ENCODE assay signal across 22 cellular contexts in the genomic region with DNA sequence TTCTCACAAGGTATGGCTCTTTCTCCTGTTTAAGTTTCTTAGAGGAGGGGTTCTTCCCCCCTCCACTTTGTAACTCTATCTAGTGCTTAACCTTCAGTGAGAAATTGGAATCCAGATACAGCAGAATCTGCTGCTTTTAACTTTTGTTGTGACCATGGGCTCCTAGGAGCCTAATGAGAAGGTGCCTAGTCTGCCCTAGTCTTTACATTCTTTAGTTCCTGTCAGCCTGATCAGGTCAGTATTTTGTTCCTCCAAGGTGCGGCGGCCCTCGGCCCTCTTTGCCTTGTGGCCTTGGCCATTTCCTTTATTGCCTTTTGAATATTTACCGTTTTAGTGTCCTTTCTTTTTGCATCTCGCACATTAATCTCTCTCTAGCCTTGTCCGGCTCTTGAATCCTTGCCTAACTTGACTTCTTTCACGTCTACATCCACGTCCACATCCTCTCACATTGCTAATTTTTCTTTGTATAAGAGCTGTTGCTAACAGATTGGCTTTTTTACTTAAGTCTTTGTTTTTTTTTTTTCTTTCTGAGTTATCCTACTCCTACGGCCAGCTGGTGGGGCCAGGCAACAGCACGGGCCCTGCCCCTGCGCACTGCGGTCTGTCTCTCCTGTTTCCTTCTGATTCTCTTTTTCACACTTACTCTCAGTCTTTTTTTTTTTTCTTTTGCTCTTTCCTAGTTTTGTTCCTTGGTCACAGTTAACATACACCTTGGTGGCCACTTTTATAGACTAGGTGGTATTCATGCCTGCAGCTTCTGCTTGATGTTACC.
"Had no signal": no experiment of that assay in that cellular context is flagged by ENCODE, and none has a peak within 500 bp of the region (broad histone marks: within the 10 kb centered on the region; RNA-seq: fewer than 3 reads in every experiment).

No MANE protein-coding gene starts in this region.

- H3K4me3 Mint-ChIP-seq: natural killer cell; stimulated activated naive CD8-positive, alpha-beta T cell treated with anti-CD3 and anti-CD28 coated beads, Interleukin-15, amount 100 ng/mL, for 72 hours had no signal

- H3K27me3 Mint-ChIP-seq: stimulated activated naive CD8-positive, alpha-beta T cell treated with anti-CD3 and anti-CD28 coated beads, Interleukin-15, amount 100 ng/mL, for 72 hours had no signal

- H3K36me3 Mint-ChIP-seq: natural killer cell had no signal

- H3K27ac Mint-ChIP-seq: stimulated activated naive CD8-positive, alpha-beta T cell treated with anti-CD3 and anti-CD28 coated beads, Interleukin-15, amount 100 ng/mL, for 72 hours had no signal

- H3K79me2 ChIP-seq: parathyroid adenoma had no signal

- H3K27me3 ChIP-seq: dorsolateral prefrontal cortex, gastrocnemius medialis, left lung, neutrophil, right atrium auricular region, sigmoid colon, suprapubic skin, transverse colon, upper lobe of right lung, uterus had no signal

- H3K9me3 Mint-ChIP-seq: natural killer cell; stimulated activated naive CD8-positive, alpha-beta T cell treated with anti-CD3 and anti-CD28 coated beads, Interleukin-15, amount 100 ng/mL, for 72 hours had no signal

- H3K4me1 ChIP-seq: left lung, parathyroid adenoma, prostate gland, right atrium auricular region, sigmoid colon, suprapubic skin, upper lobe of right lung, uterus had no signal

- H3K36me3 ChIP-seq: gastrocnemius medialis, left lung, neutrophil, prostate gland, right atrium auricular region, sigmoid colon, suprapubic skin, transverse colon, upper lobe of right lung, uterus had no signal

- H2AFZ ChIP-seq: parathyroid adenoma had no signal

- ATAC-seq: gastrocnemius medialis; left lung; natural killer cell; stimulated activated naive CD8-positive, alpha-beta T cell treated with anti-CD3 and anti-CD28 coated beads, Interleukin-15, amount 100 ng/mL, for 72 hours; upper lobe of right lung had no signal

- H3K9me3 ChIP-seq: gastrocnemius medialis, left lung, neutrophil, prostate gland, right atrium auricular region, sigmoid colon, suprapubic skin, transverse colon, upper lobe of right lung, uterus had no signal

- H3K27ac ChIP-seq: dorsolateral prefrontal cortex, gastrocnemius medialis, left lung, neutrophil, parathyroid adenoma, prostate gland, right atrium auricular region, sigmoid colon, suprapubic skin, transverse colon, upper lobe of right lung, uterus had no signal

- DNase-seq: dorsolateral prefrontal cortex; effector CD4-positive, alpha-beta T cell; foreskin fibroblast; gastrocnemius medialis; head of caudate nucleus; kidney; left lung; natural killer cell; sigmoid colon; stimulated activated CD4-positive, alpha-beta T cell treated with anti-CD3 and anti-CD28 coated beads, Interleukin-1b, Interleukin-23, amount 100 ng/mL, for 48 hours; stimulated activated CD4-positive, alpha-beta T cell treated with anti-CD3 and anti-CD28 coated beads, Interleukin-4, amount 100 ng/mL, for 1 hour; stimulated activated CD8-positive, alpha-beta memory T cell treated with anti-CD3 and anti-CD28 coated beads, Interleukin-4, amount 100 ng/mL, for 48 hours; stimulated activated naive CD4-positive, alpha-beta T cell; stimulated activated naive CD8-positive, alpha-beta T cell treated with anti-CD3 and anti-CD28 coated beads, Interleukin-15, amount 100 ng/mL, for 72 hours; transverse colon; upper lobe of right lung; uterus had no signal

- H3K4me3 ChIP-seq: dorsolateral prefrontal cortex, gastrocnemius medialis, left lung, prostate gland, right atrium auricular region, sigmoid colon, suprapubic skin, transverse colon, upper lobe of right lung, uterus had no signal
